In genomic region chr10:71390921-71391690, GRCh38 we compare ENCODE assay signal across 23 cellular contexts. TPM values are rescaled to one million over a fixed set of nuclear protein-coding genes. Genes with fewer than 3 reads are reported as not detected.
DNase-seq lines count a peak whose midpoint lies in the region; ATAC-seq, FAIRE-seq and TF ChIP-seq lines count a peak whose summit lies in the region.
"Had no signal": no experiment of that assay in that cellular context is flagged by ENCODE, and none has a peak within 500 bp of the region (broad histone marks: within the 10 kb centered on the region; RNA-seq: fewer than 3 reads in every experiment).

No MANE protein-coding gene starts in this region.

- peak overlapping the region in 1 of 3 experiments; percentile 65; a peak in 1 of 7 replicates for H3K27ac Mint-ChIP-seq in H9
- H3K27ac Mint-ChIP-seq: CD4-positive, alpha-beta T cell had no signal

- FAIRE-seq in H1 (lab: Jason Lieb, UNC), result no peak
- FAIRE-seq: GM19239, H54 had no signal

- TF ChIP-seq CTCF in H9 (conservative IDR thresholded peaks at IDR 0.05), result no peak
- TF ChIP-seq CTCF in H1 (IDR thresholded peaks at IDR 0.05; ENCODE audit: control extremely low read depth in 1 of 3, insufficient read depth in 1 of 3, low read depth in 1 of 3, low read length in 3 of 3), result no peak

- H3K4ac ChIP-seq in H9 (ENCODE audit: low read depth, low read length) (no peak overlapping the region), H1 (replicated peaks; ENCODE audit: insufficient read length, low read depth, low read length) (no peak overlapping the region)

- no CpG with 5 or more reads among the region's 3 CpGs for WGBS in H9 (ENCODE audit: extremely low coverage, insufficient read length, low lambda C conversion rate)
- WGBS in H1 (ENCODE audit: extremely low coverage in 1 of 2, insufficient coverage in 1 of 2, insufficient read length in 1 of 2, insufficient replicate concordance in 2 of 2, low coverage in 1 of 2, low lambda C conversion rate in 2 of 2, missing lambda C conversion rate in 1 of 2), 2 experiments, result 80% methylated on average over 3 of the region's 3 CpGs; no CpG with 5 or more reads in 1 of the 2 experiments

- H3K79me1 ChIP-seq in H9 (ENCODE audit: insufficient read depth, low read depth, low read length, poor library complexity, severe bottlenecking) (no peaks in the 10 kb centered on the region), H1 (ENCODE audit: low read depth, low read length) (no peaks in the 10 kb centered on the region)

- DNase-seq in H9 (peak; percentile 24), NCI-H2107 (lab: John Stamatoyannopoulos, UW) (peak; percentile 52), H1 (ENCODE audit: low read depth in 1 of 2, low spot score in 2 of 2) (peak in 1 of 2 experiments; percentile 6), substantia nigra (lab: John Stamatoyannopoulos, UW) (no peak), ecto neural progenitor cell (ENCODE audit: low spot score) (no peak), HUDEP-2 (lab: John Stamatoyannopoulos, UW; ENCODE audit: unreplicated experiment in 76 of 76) (no peak)
- DNase-seq: ACHN; AML-193; Calu3; CD4-positive, alpha-beta T cell; KBM-7; MV-4-11; NCI-H1417; NCI-H187 treated with DMSO at 0.1 percent for 48 hours; NCI-H2171 treated with DMSO at 0.1 percent for 48 hours; NCI-H510A; NCI-H82 had no signal

- H3K27me3 ChIP-seq in H9 (ENCODE audit: insufficient read depth, low read length) (no peaks in the 10 kb centered on the region; the same call in 1 of the 2 replicates), H1 (replicated peaks in 1 of 4; ENCODE audit: control insufficient read depth in 3 of 4, extremely low read depth in 1 of 4, insufficient read depth in 3 of 4, low read length in 3 of 4) (peaks cover 0 to 18% (median 10%) of the 10 kb centered on the region in 4 experiments; a peak in 5 of 7 replicates)
- H3K27me3 ChIP-seq: Peyer's patch had no signal

- H2BK12ac ChIP-seq in H9 (ENCODE audit: insufficient read length, low read depth, low read length) (no peak overlapping the region), H1 (ENCODE audit: low read depth, low read length) (peak overlapping the region; percentile 60; the same call in 1 of the 2 replicates)

- H4K20me1 ChIP-seq in H9 (ENCODE audit: control insufficient read depth, insufficient read depth, insufficient read length) (no peaks in the 10 kb centered on the region), H1 (replicated peaks in 1 of 2; ENCODE audit: control insufficient read depth in 1 of 2, insufficient read depth in 2 of 2, low read length in 2 of 2) (no peaks in the 10 kb centered on the region)

- H3K4me3 Mint-ChIP-seq in H9, result no peak overlapping the region
- H3K4me3 Mint-ChIP-seq: CD4-positive, alpha-beta T cell had no signal

- POLR2A ChIA-PET in H1 (lab: Charles Lee; ENCODE audit: partially characterized antibody), result interaction anchor here (0.7 kb wide), 2 partner anchors 14 to 78 kb away, joined by 3 to 4 read pairs; no protein-coding TSS in a partner anchor

- no peaks in the 10 kb centered on the region for H3K9me3 ChIP-seq in H9 (ENCODE audit: control insufficient read depth, low read depth, low read length)
- no peaks in the 10 kb centered on the region for H3K9me3 ChIP-seq in H1 (ENCODE audit: insufficient read depth in 2 of 2, low read depth in 1 of 2, low read length in 1 of 2)
- H3K9me3 ChIP-seq: Peyer's patch had no signal

- no peak overlapping the region for H3K27ac ChIP-seq in H9 (ENCODE audit: insufficient read length, low read depth, low read length)
- H3K27ac ChIP-seq in H1 (ENCODE audit: low read depth, low read length), result no peak overlapping the region
- peak overlapping the region; percentile 90 for H3K27ac ChIP-seq in substantia nigra (ENCODE audit: low read depth, low read length, poor library complexity, severe bottlenecking)
- H3K27ac ChIP-seq: HL-60, Peyer's patch had no signal

- H2BK15ac ChIP-seq in H9 (ENCODE audit: low read depth, low read length) (no peak overlapping the region), H1 (ENCODE audit: low read length) (0 out of 2 replicates have a peak overlapping the region, but pooled peaks have one; percentile 46)

- H3K9ac ChIP-seq in H9 (ENCODE audit: extremely low read depth, insufficient read length, low read length), result no peak overlapping the region
- no peak overlapping the region for H3K9ac ChIP-seq in H1 (replicated peaks in 1 of 4; ENCODE audit: extremely low read depth in 1 of 4, low read depth in 3 of 4, low read length in 3 of 4)

- H2BK5ac ChIP-seq in H9 (ENCODE audit: insufficient read length, low read length) (no peak overlapping the region), H1 (ENCODE audit: low read depth, low read length) (no peak overlapping the region)

- H4K5ac ChIP-seq in H9 (ENCODE audit: insufficient read length, low read depth, low read length), result no peak overlapping the region
- no peak overlapping the region for H4K5ac ChIP-seq in H1 (ENCODE audit: insufficient read length, low read depth, low read length)

- H3K79me2 ChIP-seq in H9 (ENCODE audit: insufficient read depth, low read length) (no peaks in the 10 kb centered on the region), H1 (ENCODE audit: control insufficient read depth in 1 of 2, insufficient read depth in 2 of 2, low read length in 2 of 2) (no peaks in the 10 kb centered on the region)

- no peaks in the 10 kb centered on the region for H3K36me3 ChIP-seq in H1 (ENCODE audit: control insufficient read depth in 2 of 4, insufficient read depth in 4 of 4, low read length in 3 of 4)
- H3K36me3 ChIP-seq: Peyer's patch had no signal

- H3K18ac ChIP-seq in H9 (ENCODE audit: insufficient read length, low read depth, low read length), result no peak overlapping the region
- H3K18ac ChIP-seq in H1 (ENCODE audit: extremely low read depth, low read length), result no peak overlapping the region

- no peak overlapping the region for H3K4me2 ChIP-seq in H9 (ENCODE audit: insufficient read depth, insufficient read length, low read length)
- no peak overlapping the region for H3K4me2 ChIP-seq in H1 (ENCODE audit: insufficient read depth in 1 of 2, low read depth in 2 of 2, low read length in 2 of 2)

- no peaks in the 10 kb centered on the region for H3K9me3 Mint-ChIP-seq in H9
- H3K9me3 Mint-ChIP-seq: CD4-positive, alpha-beta T cell had no signal

- CTCF ChIA-PET in H1 (lab: Charles Lee; ENCODE audit: partially characterized antibody), result interaction anchor here (0.8 to 3.9 kb wide), 14 partner anchors 8 to 315 kb away, joined by 3 to 21 read pairs (median 6); partner anchors contain the start of gene SLC29A3

- H2AK5ac ChIP-seq in H9 (ENCODE audit: insufficient read length, low read length), result no peak overlapping the region
- no peak overlapping the region for H2AK5ac ChIP-seq in H1 (ENCODE audit: low read depth, low read length)

- peaks cover 10 to 13% of the 10 kb centered on the region in 2 experiments for H3K4me1 Mint-ChIP-seq in H9

- H3K23me2 ChIP-seq in H9 (ENCODE audit: insufficient read length, low read depth, low read length, poor library complexity, severe bottlenecking) (no peaks in the 10 kb centered on the region), H1 (ENCODE audit: low read depth, low read length) (no peaks in the 10 kb centered on the region)

- H2AFZ ChIP-seq in H9 (ENCODE audit: low read length), result no peak overlapping the region
- H2AFZ ChIP-seq in H1 (ENCODE audit: low read length), result no peak overlapping the region

- TF ChIP-seq POLR2A in H1 (IDR thresholded peaks at IDR 0.05; ENCODE audit: control extremely low read depth in 1 of 2, low read depth in 2 of 2, low read length in 2 of 2), result no peak

- H2BK20ac ChIP-seq in H9 (ENCODE audit: low read depth, low read length, poor library complexity, severe bottlenecking), result no peak overlapping the region
- no peak overlapping the region for H2BK20ac ChIP-seq in H1 (ENCODE audit: low read length)

- TF ChIP-seq EP300 in H1 (IDR thresholded peaks at IDR 0.05; ENCODE audit: borderline replicate concordance in 1 of 2, low read depth in 2 of 2, low read length in 2 of 2), result no peak

- H3K56ac ChIP-seq in H9 (ENCODE audit: insufficient read length, low read depth, low read length) (no peak overlapping the region), H1 (replicated peaks; ENCODE audit: insufficient read length, low read depth, low read length) (no peak overlapping the region)

- peaks cover 69% of the 10 kb centered on the region for H3K27me3 Mint-ChIP-seq in H9 (ENCODE audit: low read depth)

- no peaks in the 10 kb centered on the region for H3K36me3 Mint-ChIP-seq in H9 (ENCODE audit: insufficient read depth in 1 of 3, low read depth in 3 of 3)

- H4K91ac ChIP-seq in H9 (ENCODE audit: insufficient read length, low read depth, low read length) (no peak overlapping the region), H1 (replicated peaks; ENCODE audit: insufficient read length, low read length) (no peak overlapping the region)

- H2BK120ac ChIP-seq in H9 (ENCODE audit: low read depth, low read length, poor library complexity, severe bottlenecking) (no peak overlapping the region), H1 (replicated peaks; ENCODE audit: low read depth, low read length) (no peak overlapping the region)

- no peak overlapping the region for H3T11ph ChIP-seq in H9 (ENCODE audit: low read length)

- H3K4me3 ChIP-seq in H1 (ENCODE audit: extremely low read depth in 1 of 4, insufficient read depth in 2 of 4, low read depth in 3 of 4, low read length in 4 of 4), result no peak overlapping the region
- H3K4me3 ChIP-seq: Peyer's patch had no signal

- TF ChIP-seq RAD21 in H1 (IDR thresholded peaks at IDR 0.05 in 1 of 2, conservative IDR thresholded peaks at IDR 0.05 in 1 of 2; ENCODE audit: low read depth in 2 of 2, low read length in 2 of 2), result no peak

- no peaks in the 10 kb centered on the region for H3K4me1 ChIP-seq in H9 (ENCODE audit: insufficient read depth, low read length)
- H3K4me1 ChIP-seq in H1 (replicated peaks in 1 of 4; ENCODE audit: control insufficient read depth in 3 of 4, insufficient read depth in 4 of 4, low read length in 3 of 4), result peaks cover 0 to 3% (median 0%) of the 10 kb centered on the region in 4 experiments; a peak in 2 of 7 replicates

- H3K23ac ChIP-seq in H9 (ENCODE audit: insufficient read length, low read depth, low read length) (no peak overlapping the region), H1 (ENCODE audit: insufficient read length) (no peak overlapping the region)

- H4K8ac ChIP-seq in H9 (replicated peaks; ENCODE audit: insufficient read length, low read depth, low read length) (no peak overlapping the region), H1 (ENCODE audit: extremely low read depth, insufficient read depth, low read length) (no peak overlapping the region)

- no peak for ATAC-seq in HG03045 (IDR thresholded peaks at IDR 0.05; ENCODE audit: unreplicated experiment)
- ATAC-seq: Right ventricle myocardium inferior had no signal

- H3K14ac ChIP-seq in H9 (ENCODE audit: insufficient read depth, low read length) (no peak overlapping the region), H1 (ENCODE audit: insufficient read length) (no peak overlapping the region)

RNA-seq across cellular contexts. Expression of gene CDH23, which starts 5.6 kb away (rescaled TPM):
- total RNA-seq in H9 (2021), result 1.1 and 2.1 TPM in 2 replicates
- total RNA-seq in H1 (2021; fragmentation: NEBNext Ultra II Directional; extraction: Animal tissue kit (Norgen Biotek cat#: 25700)), result 1.9 and 2.0 TPM in 2 replicates
- 4.9 and 6.3 TPM in 2 replicates for polyA plus RNA-seq in H1 (2011; rRNA removed)
- 3.3 TPM for polyA plus RNA-seq in H1 (2011; cell fraction: cytosol; rRNA removed)
- 7.7 TPM for polyA plus RNA-seq in H1 (2011; cell fraction: nucleus; rRNA removed)
- 1.9 to 4.6 TPM (median 3.2 TPM) in 4 replicates for polyA plus RNA-seq in H1 (2012, experiment 1 of 2)
- 1.8 TPM for polyA plus RNA-seq in H1 (2012, experiment 2 of 2)
- 1.3 TPM for polyA plus RNA-seq in H1 (2013, experiment 1 of 2)
- 1.4 TPM for polyA plus RNA-seq in H1 (2013, experiment 2 of 2)
- polyA minus RNA-seq in H1 (2011; rRNA and poly(A)+ RNA removed), result 7.2 and 10.5 TPM in 2 replicates
- polyA minus RNA-seq in H1 (2011; cell fraction: cytosol; rRNA and poly(A)+ RNA removed), result 2.6 TPM
- 6.9 TPM for polyA minus RNA-seq in H1 (2011; cell fraction: nucleus; rRNA and poly(A)+ RNA removed)

Comparison
In these comparisons a context has a peak if more than half of its experiments do, and no peak if none do; other contexts are left out.
1. DNase-seq: peak in H9 (single experiment) and NCI-H2107 (single experiment); none in substantia nigra (0 of 49), ecto neural progenitor cell (single experiment) and HUDEP-2 (0 of 76).